Comparison of ENCODE assay signal across 8 cellular contexts in the genomic region with DNA sequence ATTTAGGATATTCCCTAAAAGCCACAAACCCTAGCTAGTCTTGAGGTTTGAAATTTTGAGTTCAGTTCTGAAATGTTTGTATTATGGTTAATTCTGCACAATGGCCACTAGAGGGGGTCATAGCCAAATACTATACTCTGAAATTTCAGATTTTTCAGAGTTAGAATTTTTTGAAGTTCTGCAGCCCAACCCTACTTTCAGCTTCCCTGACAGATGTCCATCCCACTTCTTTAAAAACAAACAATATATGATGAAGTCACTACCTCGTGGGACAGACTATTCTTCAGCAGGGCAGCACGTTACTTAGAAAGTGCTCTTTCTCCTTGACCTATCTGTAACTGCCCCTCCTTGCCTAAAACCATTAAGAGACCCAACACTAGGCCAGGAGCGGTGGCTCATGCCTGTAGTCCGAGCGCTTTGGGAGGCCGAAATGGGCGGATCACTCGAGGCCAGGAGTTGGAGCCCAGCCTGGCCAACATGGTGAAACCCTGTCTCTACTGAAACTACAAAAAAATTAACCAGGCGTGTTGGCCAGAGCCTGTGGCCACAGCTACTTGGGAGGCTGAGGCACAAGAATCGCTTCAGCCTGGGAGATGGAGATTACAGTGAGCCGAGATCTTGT. TPM values are rescaled to one million over a fixed set of nuclear protein-coding genes. Genes with fewer than 3 reads are reported as not detected.
DNase-seq lines count a peak whose midpoint lies in the region; ATAC-seq, FAIRE-seq and TF ChIP-seq lines count a peak whose summit lies in the region.

No MANE protein-coding gene starts in this region.

- H3K9me3 Mint-ChIP-seq in endodermal cell (no peaks in the 10 kb centered on the region), naive B cell (no peaks in the 10 kb centered on the region)

- WGBS in endodermal cell (ENCODE audit: insufficient coverage in 1 of 2, insufficient read length in 1 of 2), 2 experiments: 63 to 68% methylated on average over 10 to 11 of the region's 11 CpGs

- H3K36me3 Mint-ChIP-seq in endodermal cell (ENCODE audit: low read depth) (no peaks in the 10 kb centered on the region), naive B cell (no peaks in the 10 kb centered on the region)

- H3K27ac ChIP-seq in endodermal cell (ENCODE audit: low read depth, low read length): no peak overlapping the region

- no peak overlapping the region for H3K4me3 Mint-ChIP-seq in endodermal cell
- H3K4me3 Mint-ChIP-seq in naive B cell: no peak overlapping the region

- peaks cover 8% of the 10 kb centered on the region for H3K4me1 Mint-ChIP-seq in endodermal cell
- H3K4me1 Mint-ChIP-seq in naive B cell: peaks cover 0 to 7% (median 0%) of the 10 kb centered on the region in 3 donors

- H3K27me3 Mint-ChIP-seq in endodermal cell (ENCODE audit: insufficient read depth) (peaks cover 11% of the 10 kb centered on the region), naive B cell (peaks cover 0 to 5% (median 5%) of the 10 kb centered on the region in 3 donors)

- no peaks in the 10 kb centered on the region for H3K36me3 ChIP-seq in endodermal cell (ENCODE audit: control insufficient read depth, insufficient read depth, low read length)

- no peaks in the 10 kb centered on the region for H3K4me1 ChIP-seq in endodermal cell (ENCODE audit: control insufficient read depth, insufficient read depth, low read length)

- no peak overlapping the region for H3K4me3 ChIP-seq in endodermal cell (ENCODE audit: low read length)

- H3K27ac Mint-ChIP-seq in endodermal cell (no peak overlapping the region), naive B cell (peak overlapping the region in 3 of 6 donors; percentile 24 to 65 (median 46))

- FAIRE-seq in RCC 7860 (lab: Jason Lieb, UNC): peak; percentile 42

- H3K9ac ChIP-seq in endodermal cell (ENCODE audit: extremely low read depth, low read length, poor library complexity, severe bottlenecking): no peak overlapping the region

- no peaks in the 10 kb centered on the region for H3K9me3 ChIP-seq in endodermal cell (ENCODE audit: control insufficient read depth, low read length)

- peaks cover 13% of the 10 kb centered on the region for H3K27me3 ChIP-seq in endodermal cell (ENCODE audit: control insufficient read depth, insufficient read depth, low read length, poor library complexity, severe bottlenecking)

- peak; percentile 58 for DNase-seq in ELF-1 (ENCODE audit: low read depth, low spot score)
- DNase-seq in HPDE6-E6E7 (ENCODE audit: extremely low spot score): peak; percentile 21
- DNase-seq in RCC 7860 (ENCODE audit: low spot score): peak; percentile 19
- DNase-seq in endodermal cell: peak; percentile 65
- DNase-seq in naive B cell: peak; percentile 28
- DNase-seq in stimulated activated CD4-positive, alpha-beta T cell treated with anti-CD3 and anti-CD28 coated beads, Interleukin-4, amount 100 ng/mL, for 24 hours: no peak

- ATAC-seq in naive B cell (ENCODE audit: low read depth in 2 of 2) (peak in 1 of 2 donors; percentile 30), GM19455 (IDR thresholded peaks at IDR 0.05; ENCODE audit: unreplicated experiment) (no peak), HG03521 (IDR thresholded peaks at IDR 0.05; ENCODE audit: unreplicated experiment) (no peak)

- peak; percentile 84 for TF ChIP-seq CTCF in endodermal cell (conservative IDR thresholded peaks at IDR 0.05)

RNA-seq across cellular contexts. Expression of a gene that starts 48.2 kb away (rescaled TPM):
- 10 to 100 TPM; 23.2 to 34.1 TPM for total RNA-seq in endodermal cell
- polyA plus RNA-seq in endodermal cell (2013, experiment 1 of 2): 22.2 TPM
- 21.1 TPM for polyA plus RNA-seq in endodermal cell (2013, experiment 2 of 2)
- polyA plus RNA-seq in naive B cell (ENCODE audit: low read depth in 6 of 6): 10 to 100 TPM in 5 of 6 donors, 1 to 10 TPM in 1; 8.1 to 20.5 (median 18.4) TPM
